In the genomic region with DNA sequence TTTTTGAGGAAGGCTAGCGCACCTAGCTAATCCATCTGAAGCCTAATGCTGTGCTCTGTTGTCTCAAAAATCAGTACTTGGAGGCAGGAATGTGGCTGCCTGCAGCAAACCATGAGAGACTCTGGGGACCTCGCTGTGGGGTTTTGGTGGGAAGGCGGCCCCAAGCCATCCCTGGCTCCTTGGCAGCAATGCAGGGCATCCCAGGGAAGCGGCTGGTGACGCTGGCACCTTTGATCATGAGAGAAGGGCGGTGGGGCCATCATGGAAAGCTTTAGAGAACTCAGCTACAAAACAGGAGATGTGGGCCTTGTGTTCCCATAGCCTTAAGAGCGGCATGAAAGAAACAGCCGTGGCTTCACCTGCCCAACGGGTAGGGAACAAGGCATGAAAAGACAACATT, we compare ENCODE assay signal across 13 cellular contexts.
"Had no signal": no experiment of that assay in that cellular context is flagged by ENCODE, and none has a peak within 500 bp of the region (broad histone marks: within the 10 kb centered on the region; RNA-seq: fewer than 3 reads in every experiment).

No MANE protein-coding gene starts in this region.

- H3K27me3 ChIP-seq: ascending aorta, right atrium auricular region had no signal

- H3K36me3 ChIP-seq: ascending aorta, breast epithelium, prostate gland, right atrium auricular region had no signal

- H3K79me2 ChIP-seq: hepatocyte had no signal

- H3K27ac ChIP-seq: ascending aorta, hepatocyte, prostate gland, right atrium auricular region had no signal

- H2AFZ ChIP-seq: hepatocyte had no signal

- H3K4me3 Mint-ChIP-seq: activated CD4-positive, alpha-beta T cell treated with anti-CD3 and anti-CD28 coated beads, Interleukin-2, amount 10 ng/mL, durations not matched to agents 24 days and 14 days; activated naive CD4-positive, alpha-beta T cell treated with anti-CD3 and anti-CD28 coated beads, Interleukin-2, amount 50 U/mL, for 24 hours; activated T-cell treated with anti-CD3 and anti-CD28 coated beads, Interleukin-2, amount 50 U/mL, for 72 hours; dendritic cell treated with granulocyte-macrophage colony-stimulating factor and Interleukin-4, amounts not matched to agents 40 ng/mL and 50 ng/mL, for 4 days; mesothelial cell of epicardium had no signal

- H3K4me2 ChIP-seq: hepatocyte had no signal

- H3K27ac Mint-ChIP-seq: activated naive CD4-positive, alpha-beta T cell treated with anti-CD3 and anti-CD28 coated beads, Interleukin-2, amount 50 U/mL, for 24 hours; activated T-cell treated with anti-CD3 and anti-CD28 coated beads, Interleukin-2, amount 50 U/mL, for 72 hours; dendritic cell treated with granulocyte-macrophage colony-stimulating factor and Interleukin-4, amounts not matched to agents 40 ng/mL and 50 ng/mL, for 4 days; mesothelial cell of epicardium had no signal

- H3K4me3 ChIP-seq: hepatocyte, lung, prostate gland, right atrium auricular region had no signal

- DNase-seq: activated gamma-delta T cell had no signal

- H3K36me3 Mint-ChIP-seq: activated naive CD4-positive, alpha-beta T cell treated with anti-CD3 and anti-CD28 coated beads, Interleukin-2, amount 50 U/mL, for 24 hours; mesothelial cell of epicardium had no signal

- H3K9me3 Mint-ChIP-seq: activated CD4-positive, alpha-beta T cell treated with anti-CD3 and anti-CD28 coated beads, Interleukin-2, amount 10 ng/mL, durations not matched to agents 24 days and 14 days; activated naive CD4-positive, alpha-beta T cell treated with anti-CD3 and anti-CD28 coated beads, Interleukin-2, amount 50 U/mL, for 24 hours; dendritic cell treated with granulocyte-macrophage colony-stimulating factor and Interleukin-4, amounts not matched to agents 40 ng/mL and 50 ng/mL, for 4 days; mesothelial cell of epicardium had no signal

- H3K4me1 ChIP-seq: ascending aorta, breast epithelium, prostate gland, right atrium auricular region had no signal

- ATAC-seq: activated T-cell treated with anti-CD3 and anti-CD28 coated beads, Interleukin-2, amount 50 U/mL, for 72 hours; stimulated activated naive CD8-positive, alpha-beta T cell treated with anti-CD3 and anti-CD28 coated beads, Interleukin-15, Interleukin-2, amounts not matched to agents 100 U/mL and 50 U/mL, for 24 hours had no signal

- H3K27me3 Mint-ChIP-seq: activated CD4-positive, alpha-beta T cell treated with anti-CD3 and anti-CD28 coated beads, Interleukin-2, amount 10 ng/mL, durations not matched to agents 24 days and 14 days; activated naive CD4-positive, alpha-beta T cell treated with anti-CD3 and anti-CD28 coated beads, Interleukin-2, amount 50 U/mL, for 24 hours had no signal
